37 cellular contexts compared by ENCODE assay signal in the genomic region with DNA sequence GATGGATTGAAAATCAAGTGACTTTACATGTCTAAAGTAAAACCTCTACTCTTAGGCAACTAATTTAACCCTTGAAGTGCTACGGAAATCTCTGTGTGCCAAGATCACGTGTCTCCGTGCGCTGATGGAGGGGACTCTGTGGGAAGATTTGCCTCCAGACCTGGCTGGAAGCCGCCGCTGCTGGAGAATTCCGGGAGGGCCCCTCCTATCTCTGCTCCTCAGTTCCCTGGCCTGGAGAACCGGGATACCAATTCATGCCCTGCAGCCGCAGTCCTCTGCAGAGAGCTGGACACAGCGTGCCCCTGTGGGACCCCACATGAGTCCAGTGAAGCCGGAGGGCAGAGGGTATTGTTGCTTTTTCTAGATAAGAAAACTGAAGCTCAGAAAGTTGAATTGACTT.
"Had no signal": no experiment of that assay in that cellular context is flagged by ENCODE, and none has a peak within 500 bp of the region (broad histone marks: within the 10 kb centered on the region; RNA-seq: fewer than 3 reads in every experiment).

No MANE protein-coding gene starts in this region.

- H3K36me3 Mint-ChIP-seq: activated CD4-positive, alpha-beta memory T cell treated with anti-CD3 and anti-CD28 coated beads for 36 hours; activated CD8-positive, alpha-beta memory T cell treated with anti-CD3 and anti-CD28 coated beads, Interleukin-2, amount 10 ng/mL, durations not matched to agents 7 days and 5 days; activated naive CD4-positive, alpha-beta T cell treated with anti-CD3 and anti-CD28 coated beads, Interleukin-2, amount 10 ng/mL, durations not matched to agents 7 days and 5 days; activated naive CD4-positive, alpha-beta T cell treated with anti-CD3 and anti-CD28 coated beads, Interleukin-2, amount 50 U/mL, for 72 hours; activated naive CD8-positive, alpha-beta T cell treated with anti-CD3 and anti-CD28 coated beads for 36 hours had no signal

- H3K27ac ChIP-seq: adrenal gland, body of pancreas, brain microvascular endothelial cell, breast epithelium, VCaP had no signal

- H3K27ac Mint-ChIP-seq: activated B cell treated with CpG ODN at 0.5 μM for 24 hours; activated CD4-positive, alpha-beta memory T cell treated with anti-CD3 and anti-CD28 coated beads for 36 hours; activated CD4-positive, alpha-beta T cell treated with anti-CD3 and anti-CD28 coated beads, Interleukin-2, amount 10 ng/mL, durations not matched to agents 24 days and 14 days; activated CD8-positive, alpha-beta memory T cell treated with anti-CD3 and anti-CD28 coated beads, Interleukin-2, amount 10 ng/mL, durations not matched to agents 7 days and 5 days; activated CD8-positive, alpha-beta T cell treated with anti-CD3 and anti-CD28 coated beads, Interleukin-2, amount 10 ng/mL, durations not matched to agents 7 days and 5 days; activated naive CD4-positive, alpha-beta T cell treated with anti-CD3 and anti-CD28 coated beads, Interleukin-2, amount 10 ng/mL, durations not matched to agents 7 days and 5 days; activated naive CD4-positive, alpha-beta T cell treated with anti-CD3 and anti-CD28 coated beads, Interleukin-2, amount 50 U/mL, for 72 hours; activated naive CD8-positive, alpha-beta T cell treated with anti-CD3 and anti-CD28 coated beads for 36 hours; activated T-cell treated with anti-CD3 and anti-CD28 coated beads, Interleukin-2, amount 50 U/mL, for 24 hours; activated T-helper 2 cell treated with anti-CD3 and anti-CD28 coated beads, Interferon-gamma antibody, Interleukin-2, Interleukin-4, amounts not matched to agents 10 μg/mL and 5 μg/mL and 100 μg/mL, durations not matched to agents 14 hours and 24 hours and 36 hours; T-helper 1 cell treated with Interleukin-12 subunit alpha and Interleukin-12 subunit beta and Interleukin-4 antibody, amounts not matched to agents 30 μg/mL and 1 μg/mL, for 36 hours; T-helper 2 cell treated with Interferon-gamma antibody and Interleukin-4, amounts not matched to agents 5 μg/mL and 100 μg/mL, for 36 hours had no signal

- H3K27me3 ChIP-seq: adrenal gland, body of pancreas had no signal

- FAIRE-seq: astrocyte, TTC549 had no signal

- H3K4me3 Mint-ChIP-seq: activated B cell treated with CpG ODN at 0.5 μM for 24 hours; activated CD4-positive, alpha-beta memory T cell treated with anti-CD3 and anti-CD28 coated beads for 36 hours; activated CD4-positive, alpha-beta T cell treated with anti-CD3 and anti-CD28 coated beads, Interleukin-2, amount 10 ng/mL, durations not matched to agents 24 days and 14 days; activated CD8-positive, alpha-beta memory T cell treated with anti-CD3 and anti-CD28 coated beads, Interleukin-2, amount 10 ng/mL, durations not matched to agents 7 days and 5 days; activated CD8-positive, alpha-beta T cell treated with anti-CD3 and anti-CD28 coated beads, Interleukin-2, amount 10 ng/mL, durations not matched to agents 7 days and 5 days; activated naive CD4-positive, alpha-beta T cell treated with anti-CD3 and anti-CD28 coated beads, Interleukin-2, amount 10 ng/mL, durations not matched to agents 7 days and 5 days; activated naive CD8-positive, alpha-beta T cell treated with anti-CD3 and anti-CD28 coated beads for 36 hours; activated T-cell treated with anti-CD3 and anti-CD28 coated beads, Interleukin-2, amount 50 U/mL, for 24 hours; central memory CD8-positive, alpha-beta T cell; T-helper 1 cell treated with Interleukin-12 subunit alpha and Interleukin-12 subunit beta and Interleukin-4 antibody, amounts not matched to agents 30 μg/mL and 1 μg/mL, for 36 hours; T-helper 2 cell treated with Interferon-gamma antibody and Interleukin-4, amounts not matched to agents 5 μg/mL and 100 μg/mL, for 36 hours had no signal

- H3K36me3 ChIP-seq: adrenal gland, brain microvascular endothelial cell, breast epithelium had no signal

- H3K4me1 Mint-ChIP-seq: activated CD4-positive, alpha-beta T cell treated with anti-CD3 and anti-CD28 coated beads, Interleukin-2, amount 10 ng/mL, durations not matched to agents 24 days and 14 days; activated CD8-positive, alpha-beta memory T cell treated with anti-CD3 and anti-CD28 coated beads, Interleukin-2, amount 10 ng/mL, durations not matched to agents 7 days and 5 days; activated naive CD4-positive, alpha-beta T cell treated with anti-CD3 and anti-CD28 coated beads, Interleukin-2, amount 10 ng/mL, durations not matched to agents 7 days and 5 days; activated naive CD8-positive, alpha-beta T cell treated with anti-CD3 and anti-CD28 coated beads for 36 hours; central memory CD8-positive, alpha-beta T cell had no signal

- H3K4me1 ChIP-seq: adrenal gland, body of pancreas, breast epithelium had no signal

- DNase-seq: activated B cell treated with CpG ODN at 0.5 μM for 24 hours; activated CD4-positive, alpha-beta memory T cell treated with anti-CD3 and anti-CD28 coated beads for 36 hours; activated CD4-positive, alpha-beta T cell treated with anti-CD3 and anti-CD28 coated beads for 4 hours; activated CD4-positive, alpha-beta T cell treated with anti-CD3 and anti-CD28 coated beads, Interleukin-2, amount 10 ng/mL, durations not matched to agents 24 days and 14 days; activated CD4-positive, alpha-beta T cell treated with anti-CD3 and anti-CD28 coated beads, Interleukin-2, amount 50 U/mL, for 1 hour; activated CD4-positive, alpha-beta T cell treated with anti-CD3 and anti-CD28 coated beads, Interleukin-2, amount 50 U/mL, for 4 hours; activated CD4-positive, CD25-positive, alpha-beta regulatory T cell treated with anti-CD3 and anti-CD28 coated beads, Interleukin-2, amount 50 U/mL, for 72 hours; activated CD8-positive, alpha-beta memory T cell treated with anti-CD3 and anti-CD28 coated beads for 24 hours; activated CD8-positive, alpha-beta memory T cell treated with anti-CD3 and anti-CD28 coated beads, Interleukin-2, amount 10 ng/mL, durations not matched to agents 7 days and 5 days; activated CD8-positive, alpha-beta memory T cell treated with anti-CD3 and anti-CD28 coated beads, Interleukin-2, amount 50 U/mL, for 48 hours; activated CD8-positive, alpha-beta T cell treated with anti-CD3 and anti-CD28 coated beads, Interleukin-2, amount 10 ng/mL, durations not matched to agents 7 days and 5 days; activated effector memory CD4-positive, alpha-beta T cell treated with Interleukin-2 at 50 U/mL for 16 hours; activated gamma-delta T cell; activated naive CD4-positive, alpha-beta T cell treated with anti-CD3 and anti-CD28 coated beads, Interleukin-2, amount 10 ng/mL, durations not matched to agents 7 days and 5 days; activated naive CD4-positive, alpha-beta T cell treated with Interleukin-2 at 50 U/mL for 16 hours; activated naive CD8-positive, alpha-beta T cell treated with anti-CD3 and anti-CD28 coated beads for 36 hours; activated T-cell treated with anti-CD3 and anti-CD28 coated beads, Interleukin-2, amount 50 U/mL, for 24 hours; activated T-cell treated with anti-CD3 and anti-CD28 coated beads, Interleukin-2, amount 50 U/mL, for 48 hours; amniotic stem cell; aorta; body of pancreas; brain microvascular endothelial cell; caudate nucleus; SW 1271; T-helper 1 cell; T-helper 2 cell; T-helper 9 cell had no signal

- H3K27me3 Mint-ChIP-seq: activated CD8-positive, alpha-beta memory T cell treated with anti-CD3 and anti-CD28 coated beads, Interleukin-2, amount 10 ng/mL, durations not matched to agents 7 days and 5 days had no signal

- H3K4me3 ChIP-seq: adrenal gland, body of pancreas, breast epithelium had no signal

- H3K9me3 ChIP-seq: adrenal gland, body of pancreas, breast epithelium had no signal

- H3K9me3 Mint-ChIP-seq: activated B cell treated with CpG ODN at 0.5 μM for 24 hours; activated CD4-positive, alpha-beta memory T cell treated with anti-CD3 and anti-CD28 coated beads for 36 hours; activated CD4-positive, alpha-beta T cell treated with anti-CD3 and anti-CD28 coated beads, Interleukin-2, amount 10 ng/mL, durations not matched to agents 24 days and 14 days; activated naive CD4-positive, alpha-beta T cell treated with anti-CD3 and anti-CD28 coated beads, Interleukin-2, amount 10 ng/mL, durations not matched to agents 7 days and 5 days; activated naive CD4-positive, alpha-beta T cell treated with anti-CD3 and anti-CD28 coated beads, Interleukin-2, amount 50 U/mL, for 72 hours; activated naive CD8-positive, alpha-beta T cell treated with anti-CD3 and anti-CD28 coated beads for 36 hours; activated T-cell treated with anti-CD3 and anti-CD28 coated beads, Interleukin-2, amount 50 U/mL, for 24 hours; activated T-helper 2 cell treated with anti-CD3 and anti-CD28 coated beads, Interferon-gamma antibody, Interleukin-2, Interleukin-4, amounts not matched to agents 10 μg/mL and 5 μg/mL and 100 μg/mL, durations not matched to agents 14 hours and 24 hours and 36 hours; central memory CD8-positive, alpha-beta T cell; T-helper 1 cell treated with Interleukin-12 subunit alpha and Interleukin-12 subunit beta and Interleukin-4 antibody, amounts not matched to agents 30 μg/mL and 1 μg/mL, for 36 hours; T-helper 2 cell treated with Interferon-gamma antibody and Interleukin-4, amounts not matched to agents 5 μg/mL and 100 μg/mL, for 36 hours had no signal
